ENCODE assay signal across 12 cellular contexts in the genomic region with DNA sequence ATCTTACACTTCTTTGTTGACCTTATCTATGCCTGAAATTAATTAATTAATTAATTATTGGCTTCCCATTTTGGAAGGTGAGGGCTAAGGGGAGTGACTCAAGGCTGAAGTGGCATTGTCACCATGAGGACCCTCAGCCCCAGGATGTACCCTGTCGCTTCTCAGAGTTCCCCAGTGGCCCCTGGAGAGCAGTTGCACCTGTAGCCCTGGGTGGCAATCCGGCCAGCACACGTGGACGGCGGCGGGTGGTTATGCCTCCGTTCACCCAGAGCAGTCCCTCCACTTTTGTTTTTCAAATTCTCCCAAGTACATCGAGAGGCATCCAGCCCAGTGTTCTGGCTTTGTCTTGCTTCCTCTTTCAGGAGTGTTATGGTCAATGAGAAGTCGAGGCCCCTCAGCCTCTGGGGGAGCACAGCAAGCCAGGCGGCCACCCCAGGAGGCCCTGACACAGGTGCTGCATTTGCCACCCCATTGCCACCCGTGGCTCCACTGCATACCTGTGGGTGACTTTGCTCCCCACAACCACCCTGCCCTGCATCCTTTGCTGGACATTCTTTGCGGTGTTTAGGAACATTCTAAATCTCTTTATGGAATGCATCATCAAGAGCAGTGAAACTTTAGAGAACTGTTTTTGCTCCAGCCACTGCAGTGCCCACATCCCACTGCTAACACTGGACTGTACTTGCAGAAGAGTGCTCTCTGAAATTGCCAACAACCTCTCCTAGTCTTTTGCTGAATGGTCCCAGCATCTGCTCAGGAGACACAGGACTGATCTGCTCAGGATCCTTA. TPM values are rescaled to one million over a fixed set of nuclear protein-coding genes. Genes with fewer than 3 reads are reported as not detected.
DNase-seq lines count a peak whose midpoint lies in the region; ATAC-seq and TF ChIP-seq lines count a peak whose summit lies in the region.
"Had no signal": no experiment of that assay in that cellular context is flagged by ENCODE, and none has a peak within 500 bp of the region (broad histone marks: within the 10 kb centered on the region; RNA-seq: fewer than 3 reads in every experiment).

No MANE protein-coding gene starts in this region.

- no peaks in the 10 kb centered on the region for H3K4me1 Mint-ChIP-seq in stimulated activated naive B cell treated with anti-CD40 and anti-IgM and Interleukin-4, amounts not matched to agents 10 μg/mL and 1 μg/mL and 100 μg/mL, for 72 hours
- H3K4me1 Mint-ChIP-seq: IgD-negative memory B cell had no signal

- no peak for TF ChIP-seq CTCF in KMS-11 (conservative IDR thresholded peaks at IDR 0.05; ENCODE audit: low read depth, low read length)

- H3K9me3 ChIP-seq in GM23248 (ENCODE audit: low read depth), result no peaks in the 10 kb centered on the region
- H3K9me3 ChIP-seq: A549, BE2C had no signal

- H2AFZ ChIP-seq in KMS-11 (ENCODE audit: low read depth) (no peak overlapping the region), GM23248 (no peak overlapping the region)

- H3K4me3 ChIP-seq in KMS-11 (IDR thresholded peaks at IDR 0.05; ENCODE audit: insufficient read depth, low read depth, low read length) (no peak overlapping the region), GM23248 (no peak overlapping the region)
- H3K4me3 ChIP-seq: A549 had no signal

- DNase-seq in SW480 (ENCODE audit: low spot score) (peak; percentile 26), left lobe of liver (ENCODE audit: low spot score) (peak; percentile 32), GM23248 (no peak), RKO (ENCODE audit: low spot score) (no peak)
- no peak for DNase-seq in stimulated activated naive B cell treated with anti-CD40 and anti-IgM and Interleukin-4, amounts not matched to agents 10 μg/mL and 1 μg/mL and 100 μg/mL, for 72 hours
- DNase-seq: BE2C, DMS53, GF-D8 had no signal

- peak overlapping the region; percentile 94; the same call in 1 of the 2 replicates for H3K27ac ChIP-seq in KMS-11
- no peak overlapping the region for H3K27ac ChIP-seq in GM23248
- H3K27ac ChIP-seq: A549 had no signal

- H3K27me3 Mint-ChIP-seq in stimulated activated naive B cell treated with anti-CD40 and anti-IgM and Interleukin-4, amounts not matched to agents 10 μg/mL and 1 μg/mL and 100 μg/mL, for 72 hours, result peaks cover 35 to 58% of the 10 kb centered on the region in 2 donors

- H3K27me3 ChIP-seq in KMS-11 (ENCODE audit: insufficient read depth, low read depth), result no peaks in the 10 kb centered on the region
- peaks cover 14% of the 10 kb centered on the region for H3K27me3 ChIP-seq in GM23248 (replicated peaks; ENCODE audit: insufficient read depth)

- H3K36me3 Mint-ChIP-seq in stimulated activated naive B cell treated with anti-CD40 and anti-IgM and Interleukin-4, amounts not matched to agents 10 μg/mL and 1 μg/mL and 100 μg/mL, for 72 hours, result no peaks in the 10 kb centered on the region
- H3K36me3 Mint-ChIP-seq: IgD-negative memory B cell had no signal

- H3K79me2 ChIP-seq in KMS-11 (ENCODE audit: insufficient read depth, low read depth) (no peaks in the 10 kb centered on the region), GM23248 (ENCODE audit: insufficient read depth) (no peaks in the 10 kb centered on the region)

- no peak overlapping the region for H3K27ac Mint-ChIP-seq in stimulated activated naive B cell treated with anti-CD40 and anti-IgM and Interleukin-4, amounts not matched to agents 10 μg/mL and 1 μg/mL and 100 μg/mL, for 72 hours
- H3K27ac Mint-ChIP-seq: IgD-negative memory B cell had no signal

- H3K4me1 ChIP-seq in KMS-11 (ENCODE audit: low read depth, poor library complexity, severe bottlenecking) (peaks cover 65% of the 10 kb centered on the region), GM23248 (ENCODE audit: insufficient read depth) (peaks cover 12% of the 10 kb centered on the region)
- H3K4me1 ChIP-seq: A549, BE2C had no signal

- H3K9me2 ChIP-seq in GM23248 (ENCODE audit: insufficient read depth), result no peaks in the 10 kb centered on the region

- H3K4me2 ChIP-seq in KMS-11, result no peak overlapping the region; the same call in 1 of the 2 replicates
- no peak overlapping the region for H3K4me2 ChIP-seq in GM23248 (ENCODE audit: unreplicated experiment)
- H3K4me2 ChIP-seq: A549 had no signal

- no peaks in the 10 kb centered on the region for H4K20me1 ChIP-seq in KMS-11 (ENCODE audit: insufficient read depth)
- H4K20me1 ChIP-seq in GM23248 (ENCODE audit: insufficient read depth), result no peaks in the 10 kb centered on the region

- H3K36me3 ChIP-seq in KMS-11 (ENCODE audit: insufficient read depth) (no peaks in the 10 kb centered on the region), GM23248 (ENCODE audit: low read depth) (no peaks in the 10 kb centered on the region)
- H3K36me3 ChIP-seq: BE2C had no signal

- 74 to 77% methylated on average over 12 of the region's 12 CpGs for WGBS in GM23248 (ENCODE audit: low coverage in 1 of 2, low lambda C conversion rate in 2 of 2, missing lambda C conversion rate in 2 of 2), 2 experiments

- H3K9me3 Mint-ChIP-seq in stimulated activated naive B cell treated with anti-CD40 and anti-IgM and Interleukin-4, amounts not matched to agents 10 μg/mL and 1 μg/mL and 100 μg/mL, for 72 hours, result peaks cover 0 to 4% of the 10 kb centered on the region in 2 donors

- peaks cover 9% of the 10 kb centered on the region for H3F3A ChIP-seq in GM23248 (ENCODE audit: insufficient read depth)

- H3K9ac ChIP-seq in KMS-11 (no peak overlapping the region), GM23248 (no peak overlapping the region)

- in situ Hi-C loops in GM23248 (cut with MboI), result no loop called here

- no peak overlapping the region for H3K4me3 Mint-ChIP-seq in stimulated activated naive B cell treated with anti-CD40 and anti-IgM and Interleukin-4, amounts not matched to agents 10 μg/mL and 1 μg/mL and 100 μg/mL, for 72 hours
- H3K4me3 Mint-ChIP-seq: IgD-negative memory B cell had no signal

- ATAC-seq in left lobe of liver, result no peak
- ATAC-seq in stimulated activated naive B cell treated with anti-CD40 and anti-IgM and Interleukin-4, amounts not matched to agents 10 μg/mL and 1 μg/mL and 100 μg/mL, for 72 hours (replicated peaks), result no peak
- ATAC-seq: A549 had no signal

RNA-seq across cellular contexts. Expression of a gene that starts 11.5 kb away (rescaled TPM):
- total RNA-seq in left lobe of liver, result not detected
- 30.6 and 38.1 TPM in 2 replicates for total RNA-seq in GM23248 (2014; rRNA removed; shearing (Covaris generic))
- polyA plus RNA-seq in GM23248 (2016; fragmentation: Nextera tagmentation; extraction: Ambion mirVana), result 6.1 TPM in 2 replicates
- polyA plus RNA-seq: AG04450, IgD-negative memory B cell had no signal

Comparison
In these comparisons a context has a peak if more than half of its experiments do, and no peak if none do; other contexts are left out.
1. DNase-seq: peak in SW480 (single experiment) and left lobe of liver (single experiment); none in GM23248 (single experiment), RKO (single experiment) and stimulated activated naive B cell treated with anti-CD40 and anti-IgM and Interleukin-4, amounts not matched to agents 10 μg/mL and 1 μg/mL and 100 μg/mL, for 72 hours (single experiment).
2. RNA of a gene that starts 11.5 kb away (total RNA-seq): 30.6 to 38.1 TPM in GM23248; not detected in left lobe of liver (single experiment); every median in the first group is over 10 times any median in the second.